In genomic region chr2:52365946-52366345, GRCh38 we compare ENCODE assay signal across 32 cellular contexts.
"Had no signal": no experiment of that assay in that cellular context is flagged by ENCODE, and none has a peak within 500 bp of the region (broad histone marks: within the 10 kb centered on the region; RNA-seq: fewer than 3 reads in every experiment).

No MANE protein-coding gene starts in this region.

- H3K27me3 Mint-ChIP-seq: activated B cell treated with CpG ODN at 0.5 μM for 24 hours; activated CD4-positive, alpha-beta memory T cell treated with anti-CD3 and anti-CD28 coated beads for 36 hours; activated CD8-positive, alpha-beta memory T cell treated with anti-CD3 and anti-CD28 coated beads, Interleukin-2, amount 10 ng/mL, durations not matched to agents 7 days and 5 days; activated naive CD4-positive, alpha-beta T cell treated with anti-CD3 and anti-CD28 coated beads, Interleukin-2, amount 50 U/mL, for 24 hours; activated naive CD8-positive, alpha-beta T cell treated with anti-CD3 and anti-CD28 coated beads for 36 hours; activated naive CD8-positive, alpha-beta T cell treated with anti-CD3 and anti-CD28 coated beads, Interleukin-2, amount 50 U/mL, for 24 hours; effector memory CD8-positive, alpha-beta T cell had no signal

- H3K4me1 Mint-ChIP-seq: activated B cell treated with CpG ODN at 0.5 μM for 24 hours; activated CD8-positive, alpha-beta memory T cell treated with anti-CD3 and anti-CD28 coated beads, Interleukin-2, amount 10 ng/mL, durations not matched to agents 7 days and 5 days; activated naive CD4-positive, alpha-beta T cell treated with anti-CD3 and anti-CD28 coated beads, Interleukin-2, amount 50 U/mL, for 24 hours; activated naive CD8-positive, alpha-beta T cell treated with anti-CD3 and anti-CD28 coated beads for 36 hours; activated naive CD8-positive, alpha-beta T cell treated with anti-CD3 and anti-CD28 coated beads, Interleukin-2, amount 50 U/mL, for 24 hours had no signal

- H3K9me3 Mint-ChIP-seq: activated naive CD4-positive, alpha-beta T cell treated with anti-CD3 and anti-CD28 coated beads for 36 hours; activated naive CD4-positive, alpha-beta T cell treated with anti-CD3 and anti-CD28 coated beads, Interleukin-2, amount 50 U/mL, for 24 hours; activated T-helper 1 cell treated with anti-CD3 and anti-CD28 coated beads, Interleukin-12 subunit alpha, Interleukin-12 subunit beta, Interleukin-2, Interleukin-4 antibody, amounts not matched to agents 30 ng/mL and 10 ng/mL and 1 ng/mL, durations not matched to agents 14 hours and 24 hours and 36 hours had no signal

- H3K36me3 Mint-ChIP-seq: activated CD4-positive, alpha-beta memory T cell treated with anti-CD3 and anti-CD28 coated beads for 36 hours; activated CD8-positive, alpha-beta memory T cell treated with anti-CD3 and anti-CD28 coated beads, Interleukin-2, amount 10 ng/mL, durations not matched to agents 7 days and 5 days; activated naive CD4-positive, alpha-beta T cell treated with anti-CD3 and anti-CD28 coated beads, Interleukin-2, amount 50 U/mL, for 24 hours; activated naive CD8-positive, alpha-beta T cell treated with anti-CD3 and anti-CD28 coated beads for 36 hours had no signal

- H3K4me3 Mint-ChIP-seq: activated B cell treated with CpG ODN at 0.5 μM for 24 hours; activated CD4-positive, alpha-beta memory T cell treated with anti-CD3 and anti-CD28 coated beads for 36 hours; activated CD8-positive, alpha-beta memory T cell treated with anti-CD3 and anti-CD28 coated beads, Interleukin-2, amount 10 ng/mL, durations not matched to agents 7 days and 5 days; activated CD8-positive, alpha-beta T cell treated with anti-CD3 and anti-CD28 coated beads, Interleukin-2, amount 10 ng/mL, durations not matched to agents 7 days and 5 days; activated naive CD4-positive, alpha-beta T cell treated with anti-CD3 and anti-CD28 coated beads for 36 hours; activated naive CD4-positive, alpha-beta T cell treated with anti-CD3 and anti-CD28 coated beads, Interleukin-2, amount 50 U/mL, for 24 hours; activated naive CD8-positive, alpha-beta T cell treated with anti-CD3 and anti-CD28 coated beads for 36 hours; activated naive CD8-positive, alpha-beta T cell treated with anti-CD3 and anti-CD28 coated beads, Interleukin-2, amount 50 U/mL, for 24 hours; activated T-helper 1 cell treated with anti-CD3 and anti-CD28 coated beads, Interleukin-12 subunit alpha, Interleukin-12 subunit beta, Interleukin-2, Interleukin-4 antibody, amounts not matched to agents 30 ng/mL and 10 ng/mL and 1 ng/mL, durations not matched to agents 14 hours and 24 hours and 36 hours; effector memory CD8-positive, alpha-beta T cell; T-helper 2 cell treated with Interferon-gamma antibody and Interleukin-4, amounts not matched to agents 5 μg/mL and 100 μg/mL, for 36 hours had no signal

- ATAC-seq: activated CD4-positive, CD25-positive, alpha-beta regulatory T cell treated with anti-CD3 and anti-CD28 coated beads, Interleukin-2, amount 50 U/mL, for 24 hours; activated CD8-positive, alpha-beta memory T cell treated with anti-CD3 and anti-CD28 coated beads, Interleukin-2, amount 10 ng/mL, durations not matched to agents 7 days and 5 days; activated CD8-positive, alpha-beta T cell treated with anti-CD3 and anti-CD28 coated beads, Interleukin-2, amount 10 ng/mL, durations not matched to agents 7 days and 5 days; activated naive CD8-positive, alpha-beta T cell treated with anti-CD3 and anti-CD28 coated beads, Interleukin-2, amount 50 U/mL, for 24 hours; body of pancreas; effector memory CD8-positive, alpha-beta T cell; foreskin keratinocyte; gastroesophageal sphincter; heart right ventricle had no signal

- DNase-seq: activated B cell treated with CpG ODN at 0.5 μM for 24 hours; activated CD4-positive, alpha-beta memory T cell treated with anti-CD3 and anti-CD28 coated beads for 36 hours; activated CD4-positive, alpha-beta T cell treated with anti-CD3 and anti-CD28 coated beads for 48 hours; activated CD8-positive, alpha-beta memory T cell treated with anti-CD3 and anti-CD28 coated beads, Interleukin-2, amount 10 ng/mL, durations not matched to agents 7 days and 5 days; activated CD8-positive, alpha-beta memory T cell treated with anti-CD3 and anti-CD28 coated beads, Interleukin-2, amount 50 U/mL, for 4 hours; activated CD8-positive, alpha-beta T cell treated with anti-CD3 and anti-CD28 coated beads, Interleukin-2, amount 10 ng/mL, durations not matched to agents 7 days and 5 days; activated effector memory CD4-positive, alpha-beta T cell treated with anti-CD3 and anti-CD28 coated beads, Interleukin-2, amount 50 U/mL, for 16 hours; activated naive CD4-positive, alpha-beta T cell treated with anti-CD3 and anti-CD28 coated beads for 36 hours; activated naive CD8-positive, alpha-beta T cell treated with anti-CD3 and anti-CD28 coated beads for 36 hours; activated naive CD8-positive, alpha-beta T cell treated with anti-CD3 and anti-CD28 coated beads, Interleukin-2, amount 50 U/mL, for 24 hours; activated T-cell treated with anti-CD3 and anti-CD28 coated beads, Interleukin-2, amount 50 U/mL, for 1 hour; activated T-cell treated with anti-CD3 and anti-CD28 coated beads, Interleukin-2, amount 50 U/mL, for 48 hours; adrenal gland; amygdala; aorta; body of pancreas; caudate nucleus; cortex of kidney; dermis blood vessel endothelial cell; effector CD4-positive, alpha-beta T cell; effector memory CD8-positive, alpha-beta T cell; erythroblast; foreskin keratinocyte; heart right ventricle; T1000; WERI-Rb-1 had no signal

- H3K9me3 ChIP-seq: adrenal gland, gastroesophageal sphincter had no signal

- H3K27ac Mint-ChIP-seq: activated B cell treated with CpG ODN at 0.5 μM for 24 hours; activated CD4-positive, alpha-beta memory T cell treated with anti-CD3 and anti-CD28 coated beads for 36 hours; activated CD8-positive, alpha-beta memory T cell treated with anti-CD3 and anti-CD28 coated beads, Interleukin-2, amount 10 ng/mL, durations not matched to agents 7 days and 5 days; activated CD8-positive, alpha-beta T cell treated with anti-CD3 and anti-CD28 coated beads, Interleukin-2, amount 10 ng/mL, durations not matched to agents 7 days and 5 days; activated naive CD4-positive, alpha-beta T cell treated with anti-CD3 and anti-CD28 coated beads for 36 hours; activated naive CD4-positive, alpha-beta T cell treated with anti-CD3 and anti-CD28 coated beads, Interleukin-2, amount 50 U/mL, for 24 hours; activated naive CD8-positive, alpha-beta T cell treated with anti-CD3 and anti-CD28 coated beads for 36 hours; activated naive CD8-positive, alpha-beta T cell treated with anti-CD3 and anti-CD28 coated beads, Interleukin-2, amount 50 U/mL, for 24 hours; activated T-helper 1 cell treated with anti-CD3 and anti-CD28 coated beads, Interleukin-12 subunit alpha, Interleukin-12 subunit beta, Interleukin-2, Interleukin-4 antibody, amounts not matched to agents 30 ng/mL and 10 ng/mL and 1 ng/mL, durations not matched to agents 14 hours and 24 hours and 36 hours; activated T-helper 2 cell treated with anti-CD3 and anti-CD28 coated beads, Interferon-gamma antibody, Interleukin-2, Interleukin-4, amounts not matched to agents 10 μg/mL and 5 μg/mL and 100 μg/mL, durations not matched to agents 14 hours and 24 hours and 36 hours; effector memory CD8-positive, alpha-beta T cell; T-helper 2 cell treated with Interferon-gamma antibody and Interleukin-4, amounts not matched to agents 5 μg/mL and 100 μg/mL, for 36 hours had no signal
